12 cellular contexts compared by ENCODE assay signal in genomic region chr14:37598973-37599526, GRCh38. TPM values are rescaled to one million over a fixed set of nuclear protein-coding genes. Genes with fewer than 3 reads are reported as not detected.
A peak's percentile ranks its signal among the peaks of the same experiment; 100 is the strongest.
DNase-seq lines count a peak whose midpoint lies in the region; ATAC-seq and TF ChIP-seq lines count a peak whose summit lies in the region.
"Had no signal": no experiment of that assay in that cellular context is flagged by ENCODE, and none has a peak within 500 bp of the region (broad histone marks: within the 10 kb centered on the region; RNA-seq: fewer than 3 reads in every experiment).

No MANE protein-coding gene starts in this region.

- peaks cover 96% of the 10 kb centered on the region for H3K27me3 ChIP-seq in NT2/D1 (ENCODE audit: insufficient read depth, insufficient read length)
- peaks cover 45% of the 10 kb centered on the region for H3K27me3 ChIP-seq in parathyroid adenoma (ENCODE audit: control insufficient read depth, insufficient read depth, low read length)

- no peak overlapping the region for H3K4me2 ChIP-seq in parathyroid adenoma (ENCODE audit: low read length)
- H3K4me2 ChIP-seq: SK-N-SH had no signal

- intact Hi-C loops in mucosa of descending colon (cut with DNase I, micrococcal nuclease): loop anchor here in 1 of 2 donors (10.0 kb wide), 1 partner anchor 354 kb away; no protein-coding TSS in a partner anchor

- no peak overlapping the region for H3K27ac ChIP-seq in parathyroid adenoma

- no peaks in the 10 kb centered on the region for H3K4me1 ChIP-seq in ES-I3 (ENCODE audit: insufficient read depth, low read length)
- peaks cover 4% of the 10 kb centered on the region for H3K4me1 ChIP-seq in NT2/D1 (ENCODE audit: insufficient read depth, insufficient read length)
- no peaks in the 10 kb centered on the region for H3K4me1 ChIP-seq in parathyroid adenoma
- H3K4me1 ChIP-seq in mucosa of descending colon (ENCODE audit: low read depth): peaks cover 5% of the 10 kb centered on the region

- H3K4me3 Mint-ChIP-seq in glutamatergic neuron (ENCODE audit: unreplicated experiment): peak overlapping the region; percentile 86
- H3K4me3 Mint-ChIP-seq: IgD-negative memory B cell had no signal

- no peaks in the 10 kb centered on the region for H3K36me3 ChIP-seq in ES-I3 (ENCODE audit: insufficient read depth, low read length)
- no peaks in the 10 kb centered on the region for H3K36me3 ChIP-seq in NT2/D1 (ENCODE audit: insufficient read depth, insufficient read length, low read length)
- H3K36me3 ChIP-seq in parathyroid adenoma (ENCODE audit: control insufficient read depth, insufficient read depth, low read length): no peaks in the 10 kb centered on the region
- H3K36me3 ChIP-seq in mucosa of descending colon (ENCODE audit: low read depth): peaks cover 4% of the 10 kb centered on the region

- H3K9ac ChIP-seq in ES-I3 (ENCODE audit: low read depth, low read length) (peak overlapping the region; percentile 57; the same call in 1 of the 2 replicates), NT2/D1 (ENCODE audit: insufficient read length, low read depth) (no peak overlapping the region), parathyroid adenoma (no peak overlapping the region)
- H3K9ac ChIP-seq: SK-N-SH had no signal

- H2AFZ ChIP-seq in parathyroid adenoma: peak overlapping the region; percentile 38

- H3K9me3 ChIP-seq in ES-I3 (ENCODE audit: control insufficient read depth, insufficient read depth, low read length) (no peaks in the 10 kb centered on the region), NT2/D1 (ENCODE audit: insufficient read depth, low read length) (no peaks in the 10 kb centered on the region), parathyroid adenoma (ENCODE audit: control insufficient read depth, low read length) (no peaks in the 10 kb centered on the region), mucosa of descending colon (no peaks in the 10 kb centered on the region)
- H3K9me3 ChIP-seq: SK-N-SH had no signal

- H3K27me3 Mint-ChIP-seq in glutamatergic neuron (ENCODE audit: unreplicated experiment): peaks cover 42% of the 10 kb centered on the region

- H3K79me2 ChIP-seq in parathyroid adenoma: no peaks in the 10 kb centered on the region

- H3K4me1 Mint-ChIP-seq in glutamatergic neuron (ENCODE audit: low read depth, unreplicated experiment): peaks cover 13% of the 10 kb centered on the region

- TF ChIP-seq CTCF in glutamatergic neuron (IDR thresholded peaks at IDR 0.05; ENCODE audit: partially characterized antibody, unreplicated experiment) (no peak), parathyroid adenoma (IDR thresholded peaks at IDR 0.05) (no peak), mucosa of descending colon (IDR thresholded peaks at IDR 0.05) (no peak)

- no peaks in the 10 kb centered on the region for H3K36me3 Mint-ChIP-seq in glutamatergic neuron (ENCODE audit: unreplicated experiment)

- H3K9me3 Mint-ChIP-seq in glutamatergic neuron (ENCODE audit: unreplicated experiment): peaks cover 11% of the 10 kb centered on the region

- H3K27ac Mint-ChIP-seq in glutamatergic neuron (ENCODE audit: unreplicated experiment): no peak overlapping the region

- H3K4me3 ChIP-seq in NT2/D1 (ENCODE audit: insufficient read length, low read depth) (peak overlapping the region; percentile 39), parathyroid adenoma (ENCODE audit: low read depth, low read length) (no peak overlapping the region), mucosa of descending colon (no peak overlapping the region)

- ATAC-seq in mucosa of descending colon (no peak), GM18519 (IDR thresholded peaks at IDR 0.05; ENCODE audit: low FRiP score, unreplicated experiment) (no peak)

- DNase-seq in NT2/D1 (ENCODE audit: low read depth, low spot score): no peak
- DNase-seq in glutamatergic neuron: no peak
- DNase-seq in NCI-H187 treated with DMSO at 0.1 percent for 48 hours (lab: John Stamatoyannopoulos, UW): no peak
- no peak for DNase-seq in mucosa of descending colon
- DNase-seq: activated CD4-positive, alpha-beta T cell treated with anti-CD3 and anti-CD28 coated beads, Interleukin-2, amount 50 U/mL, for 4 hours; NCI-H510A treated with DMSO at 0.1 percent for 48 hours; SK-N-SH had no signal

RNA-seq across cellular contexts. Expression of gene TTC6, which starts 3.6 kb away (rescaled TPM):
- total RNA-seq in glutamatergic neuron (ENCODE audit: unreplicated experiment): 0.44 TPM
- total RNA-seq in mucosa of descending colon: 1 to 10 TPM; 1.7 to 9.2 (median 4.8) TPM

RNA-seq across cellular contexts. Expression of gene FOXA1, which starts 4.0 kb away (rescaled TPM):
- total RNA-seq in glutamatergic neuron (ENCODE audit: unreplicated experiment): not detected
- 10 to 100 TPM; 21.1 to 73.3 (median 64.5) TPM for total RNA-seq in mucosa of descending colon
- total RNA-seq: skeletal muscle tissue had no signal

Comparison
In these comparisons a context has a peak if more than half of its experiments do, and no peak if none do; other contexts are left out.
1. RNA of gene FOXA1, which starts 4.0 kb away (total RNA-seq): 21.1 to 73.3 TPM in mucosa of descending colon; not detected in glutamatergic neuron (single experiment); every median in the first group is over 10 times any median in the second.